Comparison of ENCODE assay signal across 13 cellular contexts in genomic region chrX:13001097-13001496, GRCh38. TPM values are rescaled to one million over a fixed set of nuclear protein-coding genes. Genes with fewer than 3 reads are reported as not detected.
A peak's percentile ranks its signal among the peaks of the same experiment; 100 is the strongest.
DNase-seq lines count a peak whose midpoint lies in the region; ATAC-seq and TF ChIP-seq lines count a peak whose summit lies in the region.
"Had no signal": no experiment of that assay in that cellular context is flagged by ENCODE, and none has a peak within 500 bp of the region (broad histone marks: within the 10 kb centered on the region; RNA-seq: fewer than 3 reads in every experiment).

No MANE protein-coding gene starts in this region.

- peaks cover 67 to 88% (median 86%) of the 10 kb centered on the region in 3 donors for H3K4me1 Mint-ChIP-seq in CD8-positive, alpha-beta memory T cell
- peaks cover 64% of the 10 kb centered on the region for H3K4me1 Mint-ChIP-seq in activated naive CD8-positive, alpha-beta T cell treated with anti-CD3 and anti-CD28 coated beads for 36 hours
- peaks cover 53% of the 10 kb centered on the region for H3K4me1 Mint-ChIP-seq in nephron

- CTCF ChIA-PET in CD8-positive, alpha-beta memory T cell (lab: Charles Lee) = interaction anchor here (0.9 to 2.7 kb wide), 5 partner anchors 10 to 54 kb away, joined by 3 to 14 read pairs (median 5); no protein-coding TSS in a partner anchor

- no peak overlapping the region for H2AFZ ChIP-seq in Karpas-422 (ENCODE audit: low read length)

- H3K4me3 ChIP-seq in CD8-positive, alpha-beta memory T cell (ENCODE audit: low read length) = no peak overlapping the region
- H3K4me3 ChIP-seq in Karpas-422 (ENCODE audit: low read length) = no peak overlapping the region
- H3K4me3 ChIP-seq: lung had no signal

- peak overlapping the region in 7 of 8 donors; percentile 90 to 98 (median 94) for H3K27ac Mint-ChIP-seq in CD8-positive, alpha-beta memory T cell
- H3K27ac Mint-ChIP-seq in activated naive CD8-positive, alpha-beta T cell treated with anti-CD3 and anti-CD28 coated beads for 36 hours = peak overlapping the region; percentile 94
- H3K27ac Mint-ChIP-seq in nephron = peak overlapping the region; percentile 43 to 87 (median 76)
- H3K27ac Mint-ChIP-seq: progenitor cell of endocrine pancreas had no signal

- no peaks in the 10 kb centered on the region for H3K9me2 ChIP-seq in Karpas-422 (replicated peaks; ENCODE audit: insufficient read depth, low read length)

- no peak overlapping the region for H3K27ac ChIP-seq in CD8-positive, alpha-beta memory T cell (ENCODE audit: low read depth, low read length)
- H3K27ac ChIP-seq in Karpas-422 (ENCODE audit: low read length) = peak overlapping the region; percentile 96

- no peaks in the 10 kb centered on the region for H3K27me3 ChIP-seq in CD8-positive, alpha-beta memory T cell (ENCODE audit: insufficient read depth, low read length, poor library complexity, severe bottlenecking)
- H3K27me3 ChIP-seq in Karpas-422 (ENCODE audit: low read length) = no peaks in the 10 kb centered on the region

- no peaks in the 10 kb centered on the region for H3K9me3 Mint-ChIP-seq in CD8-positive, alpha-beta memory T cell
- H3K9me3 Mint-ChIP-seq in activated naive CD8-positive, alpha-beta T cell treated with anti-CD3 and anti-CD28 coated beads for 36 hours = no peaks in the 10 kb centered on the region
- H3K9me3 Mint-ChIP-seq in nephron = peaks cover 5% of the 10 kb centered on the region

- no peaks in the 10 kb centered on the region for H3K9me3 ChIP-seq in CD8-positive, alpha-beta memory T cell (ENCODE audit: low read length)
- no peaks in the 10 kb centered on the region for H3K9me3 ChIP-seq in Karpas-422 (ENCODE audit: low read length)

- peaks cover 80% of the 10 kb centered on the region for H3K4me1 ChIP-seq in CD8-positive, alpha-beta memory T cell (ENCODE audit: insufficient read depth, low read length)
- H3K4me1 ChIP-seq in Karpas-422 (ENCODE audit: low read length) = peaks cover 70% of the 10 kb centered on the region

- POLR2A ChIA-PET in CD8-positive, alpha-beta memory T cell (lab: Charles Lee) = interaction anchor here (0.6 to 2.3 kb wide), 5 partner anchors 11 to 504 kb away, joined by 3 to 11 read pairs (median 5); no protein-coding TSS in a partner anchor

- no peaks in the 10 kb centered on the region for H3K79me2 ChIP-seq in Karpas-422 (ENCODE audit: low read length)

- no peak for TF ChIP-seq CTCF in nephron (IDR thresholded peaks at IDR 0.05; ENCODE audit: unreplicated experiment in 3 of 3)

- H3K27me3 Mint-ChIP-seq in CD8-positive, alpha-beta memory T cell = peaks cover 0 to 6% of the 10 kb centered on the region in 2 donors
- no peaks in the 10 kb centered on the region for H3K27me3 Mint-ChIP-seq in activated naive CD8-positive, alpha-beta T cell treated with anti-CD3 and anti-CD28 coated beads for 36 hours
- no peaks in the 10 kb centered on the region for H3K27me3 Mint-ChIP-seq in nephron (ENCODE audit: low read depth)
- H3K27me3 Mint-ChIP-seq: progenitor cell of endocrine pancreas had no signal

- no peak for DNase-seq in CD8-positive, alpha-beta memory T cell
- no peak for DNase-seq in Karpas-422
- DNase-seq in activated naive CD8-positive, alpha-beta T cell treated with anti-CD3 and anti-CD28 coated beads for 36 hours = no peak
- DNase-seq in Ammon's horn (ENCODE audit: low spot score) = no peak
- no peak for DNase-seq in iPS-NIHi11 (ENCODE audit: low spot score)
- DNase-seq in DMS79 (lab: John Stamatoyannopoulos, UW) = no peak
- DNase-seq: H9; NCI-H1048; stimulated activated CD4-positive, alpha-beta T cell treated with anti-CD3 and anti-CD28 coated beads, Interleukin-4, amount 100 ng/mL, for 4 hours had no signal

- H3K4me3 Mint-ChIP-seq in CD8-positive, alpha-beta memory T cell = peak overlapping the region in 3 of 7 donors; percentile 33 to 46 (median 38)
- H3K4me3 Mint-ChIP-seq in activated naive CD8-positive, alpha-beta T cell treated with anti-CD3 and anti-CD28 coated beads for 36 hours = peak overlapping the region; percentile 59
- no peak overlapping the region for H3K4me3 Mint-ChIP-seq in nephron
- H3K4me3 Mint-ChIP-seq: H9 had no signal

- H3K9ac ChIP-seq in Karpas-422 (ENCODE audit: low read length) = peak overlapping the region; percentile 54

- H3K4me2 ChIP-seq in Karpas-422 (ENCODE audit: low read depth, low read length, poor library complexity, severe bottlenecking) = peak overlapping the region; percentile 77

- H4K20me1 ChIP-seq in Karpas-422 (ENCODE audit: insufficient read depth, low read depth, low read length) = no peaks in the 10 kb centered on the region

- ATAC-seq in HG02571 (IDR thresholded peaks at IDR 0.05; ENCODE audit: unreplicated experiment) = no peak

- no peaks in the 10 kb centered on the region for H3K36me3 ChIP-seq in CD8-positive, alpha-beta memory T cell (ENCODE audit: insufficient read depth, low read length)
- no peaks in the 10 kb centered on the region for H3K36me3 ChIP-seq in Karpas-422 (ENCODE audit: insufficient read depth, low read length)

- H3K36me3 Mint-ChIP-seq in CD8-positive, alpha-beta memory T cell = peaks cover 0 to 3% (median 0%) of the 10 kb centered on the region in 3 donors
- H3K36me3 Mint-ChIP-seq in activated naive CD8-positive, alpha-beta T cell treated with anti-CD3 and anti-CD28 coated beads for 36 hours = peaks cover 2% of the 10 kb centered on the region
- no peaks in the 10 kb centered on the region for H3K36me3 Mint-ChIP-seq in nephron (ENCODE audit: low read depth)

RNA-seq across cellular contexts. Expression of gene TMSB4X, which starts 26.2 kb away (rescaled TPM):
- total RNA-seq in CD8-positive, alpha-beta memory T cell = 1,000 to 10,000 TPM; 3,415 to 3,478 TPM
- polyA plus RNA-seq in CD8-positive, alpha-beta memory T cell = 28,788 TPM
- 2,363 and 3,856 TPM in 2 replicates for total RNA-seq in Karpas-422 (2014; rRNA removed; shearing (Covaris generic); ENCODE audit: low replicate concordance)
- total RNA-seq in activated naive CD8-positive, alpha-beta T cell treated with anti-CD3 and anti-CD28 coated beads for 36 hours = 1,000 to 10,000 TPM; 3,478 to 3,646 TPM

RNA-seq across cellular contexts. Expression of gene FAM9C, which starts 43.3 kb away (rescaled TPM):
- total RNA-seq in CD8-positive, alpha-beta memory T cell = not detected
- polyA plus RNA-seq in CD8-positive, alpha-beta memory T cell = not detected
- total RNA-seq in Karpas-422 (2014; rRNA removed; shearing (Covaris generic); ENCODE audit: low replicate concordance) = not detected in 2 replicates
- total RNA-seq in activated naive CD8-positive, alpha-beta T cell treated with anti-CD3 and anti-CD28 coated beads for 36 hours = not detected
- total RNA-seq: H9, progenitor cell of endocrine pancreas had no signal
